Comparison of ENCODE assay signal across 12 cellular contexts in genomic region chr21:26964379-26964778, GRCh38. TPM values are rescaled to one million over a fixed set of nuclear protein-coding genes. Genes with fewer than 3 reads are reported as not detected.
DNase-seq lines count a peak whose midpoint lies in the region; FAIRE-seq and TF ChIP-seq lines count a peak whose summit lies in the region.
"Had no signal": no experiment of that assay in that cellular context is flagged by ENCODE, and none has a peak within 500 bp of the region (broad histone marks: within the 10 kb centered on the region; RNA-seq: fewer than 3 reads in every experiment).

No MANE protein-coding gene starts in this region.

- WGBS in thyroid gland, 2 donors, result 9 to 30% methylated on average over 10 of the region's 10 CpGs

- peak overlapping the region; percentile 74; the same call in 1 of the 2 replicates for H3K4me3 ChIP-seq in HUES48 (ENCODE audit: low read depth, low read length)
- H3K4me3 ChIP-seq in mucosa of rectum (ENCODE audit: low read length in 2 of 2), result peak overlapping the region in 1 of 2 donors; percentile 49
- peak overlapping the region in 2 of 3 donors; percentile 56 to 65 for H3K4me3 ChIP-seq in thyroid gland (replicated peaks in 1 of 3)

- peak; percentile 40 for DNase-seq in fibroblast of the conjunctiva (ENCODE audit: low read depth)
- DNase-seq in thyroid gland, result peak; percentile 83 to 84
- DNase-seq in SIG-M5 treated with dmso at 0.1 percent for 504 hours (lab: John Stamatoyannopoulos, UW; ENCODE audit: unreplicated experiment), result no peak
- no peak for DNase-seq in OCI-M2 (lab: John Stamatoyannopoulos, UW; ENCODE audit: unreplicated experiment)
- no peak for DNase-seq in effector CD4-positive, alpha-beta T cell
- DNase-seq in GM12891 (ENCODE audit: insufficient read length, low spot score), result no peak
- DNase-seq: activated gamma-delta T cell, DND-41 had no signal

- no peaks in the 10 kb centered on the region for H3K36me3 ChIP-seq in HUES48 (ENCODE audit: control insufficient read depth, insufficient read depth, low read length)
- H3K36me3 ChIP-seq in mucosa of rectum (ENCODE audit: control insufficient read depth in 2 of 2, insufficient read depth in 2 of 2, low read length in 2 of 2), result no peaks in the 10 kb centered on the region
- H3K36me3 ChIP-seq in thyroid gland, result no peaks in the 10 kb centered on the region

- TF ChIP-seq POLR2A in thyroid gland (IDR thresholded peaks at IDR 0.05), result peak in 1 of 2 donors; percentile 74
- TF ChIP-seq POLR2A in GM12891 (IDR thresholded peaks at IDR 0.05; ENCODE audit: low read depth, low read length), result no peak

- TF ChIP-seq CTCF in thyroid gland (IDR thresholded peaks at IDR 0.05), result no peak

- H3K27me3 ChIP-seq in HUES48 (ENCODE audit: control insufficient read depth, insufficient read depth, low read length) (peaks cover 59% of the 10 kb centered on the region), mucosa of rectum (ENCODE audit: control insufficient read depth in 2 of 2, insufficient read depth in 2 of 2, low read length in 2 of 2) (peaks cover 5 to 13% of the 10 kb centered on the region in 2 donors), thyroid gland (no peaks in the 10 kb centered on the region)

- H3K4me1 ChIP-seq in HUES48 (ENCODE audit: control insufficient read depth, insufficient read depth, low read length) (peaks cover 25% of the 10 kb centered on the region), mucosa of rectum (ENCODE audit: control insufficient read depth in 2 of 2, insufficient read depth in 2 of 2, low read length in 2 of 2) (no peaks in the 10 kb centered on the region), thyroid gland (peaks cover 15 to 20% of the 10 kb centered on the region in 2 donors)

- FAIRE-seq in GM12891 (lab: Jason Lieb, UNC), result no peak
- FAIRE-seq: endothelial cell of umbilical vein, TTC549 had no signal

- no peaks in the 10 kb centered on the region for H3K9me3 ChIP-seq in HUES48 (ENCODE audit: control insufficient read depth, insufficient read depth, low read length)
- no peaks in the 10 kb centered on the region for H3K9me3 ChIP-seq in mucosa of rectum (ENCODE audit: control insufficient read depth in 2 of 2, low read length in 2 of 2)
- no peaks in the 10 kb centered on the region for H3K9me3 ChIP-seq in thyroid gland

- no peak overlapping the region for H3K27ac ChIP-seq in HUES48 (ENCODE audit: low read depth, low read length)
- H3K27ac ChIP-seq in mucosa of rectum (ENCODE audit: low read depth in 2 of 2, low read length in 2 of 2), result peak overlapping the region; percentile 49 to 51
- H3K27ac ChIP-seq in thyroid gland, result peak overlapping the region; percentile 81 to 89 (median 84)

- intact Hi-C loops in thyroid gland (cut with DNase I), result loop anchor here (10.0 kb wide), 2 partner anchors 80 to 110 kb away; no protein-coding TSS in a partner anchor

- no peak overlapping the region for H3K9ac ChIP-seq in HUES48 (ENCODE audit: low read depth, low read length)
- no peak overlapping the region for H3K9ac ChIP-seq in mucosa of rectum (ENCODE audit: low read depth in 1 of 2, low read length in 2 of 2)

TF ChIP-seq in GM12891, 5 proteins besides CTCF, POLR2A, EP300 and RAD21:
- TF ChIP-seq SPI1 (IDR thresholded peaks at IDR 0.05; ENCODE audit: low read depth, low read length) (no peak), PAX5 (IDR thresholded peaks at IDR 0.05; ENCODE audit: insufficient read depth, low read length, severe bottlenecking) (no peak), POU2F2 (IDR thresholded peaks at IDR 0.05; ENCODE audit: low read depth, low read length) (no peak), POLR2AphosphoS5 (IDR thresholded peaks at IDR 0.05; ENCODE audit: low read depth, low read length) (no peak), TAF1 (IDR thresholded peaks at IDR 0.05; ENCODE audit: low read depth, low read length) (no peak)
TF ChIP-seq in GM12891: peak in this region for 0.

RNA-seq across cellular contexts. Expression of gene ADAMTS5, which starts 2.5 kb away (rescaled TPM):
- 10 to 100 TPM; 13.5 to 29.3 (median 21.3) TPM for total RNA-seq in thyroid gland
- not detected for polyA plus RNA-seq in GM12891 (2012; ENCODE audit: low read depth, missing spikeins)
- total RNA-seq: endothelial cell of umbilical vein had no signal
- polyA plus RNA-seq: endothelial cell of umbilical vein had no signal

Comparison
In these comparisons a context has a peak if more than half of its experiments do, and no peak if none do; other contexts are left out.
1. DNase-seq: peak in fibroblast of the conjunctiva (single experiment) and thyroid gland (2 of 2); none in SIG-M5 treated with dmso at 0.1 percent for 504 hours (single experiment), OCI-M2 (single experiment), effector CD4-positive, alpha-beta T cell (single experiment) and GM12891 (single experiment).